In genomic region chr1:227762231-227762911, GRCh38 we compare ENCODE assay signal across 8 cellular contexts.
DNase-seq lines count a peak whose midpoint lies in the region; ATAC-seq and TF ChIP-seq lines count a peak whose summit lies in the region.

No MANE protein-coding gene starts in this region.

- no peak for DNase-seq in AG09319 (ENCODE audit: extremely low read depth, low read depth)
- peak; percentile 52 for DNase-seq in NCI-H2227 treated with DMSO at 0.1 percent for 48 hours (lab: John Stamatoyannopoulos, UW)
- DNase-seq in WERI-Rb-1, result peak; percentile 72
- DNase-seq in brain pericyte (ENCODE audit: low read depth, low spot score), result peak; percentile 52
- peak; percentile 82 for DNase-seq in inferior parietal cortex (ENCODE audit: extremely low spot score)
- peak; percentile 79 for DNase-seq in stimulated activated CD4-positive, alpha-beta T cell treated with anti-CD3 and anti-CD28 coated beads, Interleukin-12 subunit alpha, Interleukin-12 subunit beta, amount 100 ng/mL, for 4 hours

- ATAC-seq in GM19023 (IDR thresholded peaks at IDR 0.05; ENCODE audit: unreplicated experiment) (peak; percentile 65), HG03175 (IDR thresholded peaks at IDR 0.05; ENCODE audit: unreplicated experiment) (peak; percentile 89)

- no peak overlapping the region for H3K27ac ChIP-seq in WERI-Rb-1

- TF ChIP-seq CTCF in AG09319 (IDR thresholded peaks at IDR 0.05; ENCODE audit: low read depth, low read length) (peak; percentile 91), WERI-Rb-1 (IDR thresholded peaks at IDR 0.05; ENCODE audit: low read depth, low read length) (peak; percentile 78)

- H3K36me3 ChIP-seq in WERI-Rb-1, result no peaks in the 10 kb centered on the region; the same call in 1 of the 2 replicates

- no peak overlapping the region for H3K4me3 ChIP-seq in WERI-Rb-1 (ENCODE audit: low read depth, low read length)

- H3K9me3 ChIP-seq in WERI-Rb-1 (ENCODE audit: severe bottlenecking), result no peaks in the 10 kb centered on the region

- H3K27me3 ChIP-seq in WERI-Rb-1 (ENCODE audit: insufficient read depth, low read depth, severe bottlenecking), result no peaks in the 10 kb centered on the region
